ENCODE assay signal across 17 cellular contexts in genomic region chr4:120348521-120348920, GRCh38.
DNase-seq lines count a peak whose midpoint lies in the region; ATAC-seq and TF ChIP-seq lines count a peak whose summit lies in the region.
"Had no signal": no experiment of that assay in that cellular context is flagged by ENCODE, and none has a peak within 500 bp of the region (broad histone marks: within the 10 kb centered on the region; RNA-seq: fewer than 3 reads in every experiment).

No MANE protein-coding gene starts in this region.

- H3K79me2 ChIP-seq in GM23338 (replicated peaks; ENCODE audit: insufficient read depth) (no peaks in the 10 kb centered on the region), neural progenitor cell (ENCODE audit: low read depth) (no peaks in the 10 kb centered on the region), PC-3 (ENCODE audit: low read length) (no peaks in the 10 kb centered on the region)

- H2AFZ ChIP-seq in GM23338: no peak overlapping the region
- H2AFZ ChIP-seq in neural progenitor cell (replicated peaks): peak overlapping the region; percentile 1
- no peak overlapping the region for H2AFZ ChIP-seq in PC-3 (ENCODE audit: low read length)

- H3K4me3 ChIP-seq in GM23338 (no peak overlapping the region), neural progenitor cell (no peak overlapping the region), PC-3 (ENCODE audit: low read length) (no peak overlapping the region)

- intact Hi-C loops in PC-3 (cut with micrococcal nuclease): no loop called here

- peaks cover 2% of the 10 kb centered on the region for H3K27me3 Mint-ChIP-seq in GM23338 (ENCODE audit: insufficient read depth, low read depth, poor library complexity)
- H3K27me3 Mint-ChIP-seq in neural progenitor cell (ENCODE audit: insufficient read depth, low read depth): no peaks in the 10 kb centered on the region

- H3K9ac ChIP-seq in neural progenitor cell (no peak overlapping the region), PC-3 (ENCODE audit: low read length) (no peak overlapping the region)

- H3K27ac Mint-ChIP-seq in GM23338: peak overlapping the region; percentile 34; the same call in 1 of the 2 replicates
- H3K27ac Mint-ChIP-seq in neural progenitor cell: no peak overlapping the region
- H3K27ac Mint-ChIP-seq: CD4-positive, alpha-beta memory T cell had no signal

- H3K36me3 Mint-ChIP-seq in GM23338 (ENCODE audit: low read depth) (no peaks in the 10 kb centered on the region), neural progenitor cell (no peaks in the 10 kb centered on the region)
- H3K36me3 Mint-ChIP-seq: CD4-positive, alpha-beta memory T cell had no signal

- H3K9me3 ChIP-seq in neural progenitor cell (ENCODE audit: low read depth) (no peaks in the 10 kb centered on the region), PC-3 (ENCODE audit: low read length) (no peaks in the 10 kb centered on the region)
- H3K9me3 ChIP-seq: BE2C had no signal

- H3K4me2 ChIP-seq in GM23338: no peak overlapping the region
- no peak overlapping the region for H3K4me2 ChIP-seq in neural progenitor cell
- no peak overlapping the region for H3K4me2 ChIP-seq in PC-3 (ENCODE audit: low read length)

- H4K20me1 ChIP-seq in GM23338 (replicated peaks; ENCODE audit: insufficient read depth): no peaks in the 10 kb centered on the region
- no peaks in the 10 kb centered on the region for H4K20me1 ChIP-seq in neural progenitor cell (ENCODE audit: low read depth)
- no peaks in the 10 kb centered on the region for H4K20me1 ChIP-seq in PC-3 (ENCODE audit: low read length)

- CTCF ChIA-PET in PC-3 (lab: Charles Lee) (no interaction called here), HEK293T (lab: Yijun Ruan, JAX) (no interaction called here)

- H3K9me3 Mint-ChIP-seq in GM23338 (no peaks in the 10 kb centered on the region), neural progenitor cell (no peaks in the 10 kb centered on the region)

- no TSS peak for BruUV-seq in PC-3 (replicated peaks; lab: Mats Ljungman, UMichigan)

- H3K27ac ChIP-seq in GM23338 (ENCODE audit: low read depth): no peak overlapping the region
- no peak overlapping the region for H3K27ac ChIP-seq in neural progenitor cell
- H3K27ac ChIP-seq in PC-3 (ENCODE audit: low read length): no peak overlapping the region
- H3K27ac ChIP-seq: C4-2B had no signal

- H3K9me2 ChIP-seq in GM23338 (ENCODE audit: insufficient read depth): no peaks in the 10 kb centered on the region
- H3K9me2 ChIP-seq in PC-3 (replicated peaks; ENCODE audit: low read length): no peaks in the 10 kb centered on the region

- ATAC-seq in GM23338 (no peak), PC-3 (no peak), GM18498 (IDR thresholded peaks at IDR 0.05; ENCODE audit: unreplicated experiment) (no peak)

- H3K27me3 ChIP-seq in GM23338 (ENCODE audit: insufficient read depth) (no peaks in the 10 kb centered on the region), neural progenitor cell (no peaks in the 10 kb centered on the region), PC-3 (ENCODE audit: low read length) (peaks cover 13% of the 10 kb centered on the region; the same call in 1 of the 2 replicates)
- H3K27me3 ChIP-seq: BE2C had no signal

- no peaks in the 10 kb centered on the region for H3F3A ChIP-seq in GM23338 (replicated peaks; ENCODE audit: low read depth)
- no peaks in the 10 kb centered on the region for H3F3A ChIP-seq in neural progenitor cell (ENCODE audit: low read depth)
- no peaks in the 10 kb centered on the region for H3F3A ChIP-seq in PC-3 (ENCODE audit: low read length, unreplicated experiment)

- H3K4me1 ChIP-seq in GM23338 (ENCODE audit: insufficient read depth) (no peaks in the 10 kb centered on the region), neural progenitor cell (no peaks in the 10 kb centered on the region), PC-3 (ENCODE audit: insufficient read depth, low read length) (no peaks in the 10 kb centered on the region)
- H3K4me1 ChIP-seq: BE2C had no signal

- H3K36me3 ChIP-seq in GM23338 (ENCODE audit: insufficient read depth) (no peaks in the 10 kb centered on the region), neural progenitor cell (no peaks in the 10 kb centered on the region), PC-3 (ENCODE audit: low read depth, low read length) (no peaks in the 10 kb centered on the region)
- H3K36me3 ChIP-seq: BE2C had no signal

- POLR2A ChIA-PET in PC-3 (lab: Charles Lee; ENCODE audit: unreplicated experiment): no interaction called here
- POLR2A ChIA-PET in HEK293T (lab: Yijun Ruan, JAX): no interaction called here

- H3K4me1 Mint-ChIP-seq in GM23338 (no peaks in the 10 kb centered on the region; the same call in 1 of the 3 replicates), neural progenitor cell (peaks cover 6% of the 10 kb centered on the region)
- H3K4me1 Mint-ChIP-seq: CD4-positive, alpha-beta memory T cell had no signal

- H3K4me3 Mint-ChIP-seq in GM23338 (no peak overlapping the region), neural progenitor cell (no peak overlapping the region)
- H3K4me3 Mint-ChIP-seq: CD4-positive, alpha-beta memory T cell had no signal

- DNase-seq in GM23338 (ENCODE audit: low spot score): no peak
- DNase-seq in fibroblast of gingiva (ENCODE audit: low read depth): peak; percentile 7
- no peak for DNase-seq in neural progenitor cell (ENCODE audit: low spot score)
- DNase-seq in PC-3: no peak
- DNase-seq in GM20000 (ENCODE audit: low spot score): no peak
- DNase-seq in HEK293T (ENCODE audit: extremely low spot score): no peak
- DNase-seq: BE2C; CD4-positive, alpha-beta memory T cell; COR-L47; DMS153; DMS79 treated with DMSO at 0.1 percent for 48 hours; EL; H7; IMR-90; KBM-7 had no signal

- TF ChIP-seq CTCF in GM23338 (conservative IDR thresholded peaks at IDR 0.05; ENCODE audit: low read depth in 2 of 2) (no peak), neural progenitor cell (IDR thresholded peaks at IDR 0.05) (no peak), PC-3 (conservative IDR thresholded peaks at IDR 0.05; ENCODE audit: low read depth, low read length) (no peak), GM20000 (IDR thresholded peaks at IDR 0.05; ENCODE audit: extremely low read depth, missing control alignments) (no peak)

TF ChIP-seq in GM23338, 12 proteins besides CTCF, POLR2A, EP300 and RAD21 (continues in another document):
- no peak for TF ChIP-seq REST (IDR thresholded peaks at IDR 0.05; ENCODE audit: unreplicated experiment)

TF ChIP-seq in HEK293T, 16 proteins besides CTCF, POLR2A, EP300 and RAD21:
- no peak for TF ChIP-seq ELF4 (IDR thresholded peaks at IDR 0.05)
- no peak for TF ChIP-seq FOXK2 (IDR thresholded peaks at IDR 0.05)
- TF ChIP-seq HDGF (IDR thresholded peaks at IDR 0.05; ENCODE audit: borderline replicate concordance): no peak
- no peak for TF ChIP-seq PKNOX1 (IDR thresholded peaks at IDR 0.05)
- no peak for TF ChIP-seq SUZ12 (IDR thresholded peaks at IDR 0.05)
- TF ChIP-seq SP1 (IDR thresholded peaks at IDR 0.05): no peak
- TF ChIP-seq FOXA1 (IDR thresholded peaks at IDR 0.05): no peak
- TF ChIP-seq ZNF384 (IDR thresholded peaks at IDR 0.05): no peak
- no peak for TF ChIP-seq FOXM1 (IDR thresholded peaks at IDR 0.05; ENCODE audit: borderline replicate concordance)
- no peak for TF ChIP-seq TARDBP (IDR thresholded peaks at IDR 0.05)
- TF ChIP-seq CTBP1 (IDR thresholded peaks at IDR 0.05; ENCODE audit: borderline replicate concordance): no peak
- TF ChIP-seq ARNT (IDR thresholded peaks at IDR 0.05): no peak
- no peak for TF ChIP-seq LEF1 (IDR thresholded peaks at IDR 0.05; ENCODE audit: borderline replicate concordance)
- TF ChIP-seq BHLHE40 (IDR thresholded peaks at IDR 0.05; ENCODE audit: borderline replicate concordance): no peak
- no peak for TF ChIP-seq NFRKB (IDR thresholded peaks at IDR 0.05)
